In genomic region chr15:92918881-92919280, GRCh38 we compare ENCODE assay signal across 7 cellular contexts. TPM values are rescaled to one million over a fixed set of nuclear protein-coding genes. Genes with fewer than 3 reads are reported as not detected.
DNase-seq lines count a peak whose midpoint lies in the region; ATAC-seq and TF ChIP-seq lines count a peak whose summit lies in the region.
"Not testable (repeated sequence)": the region's sequence is repeated elsewhere in the genome, so short reads cannot be mapped to it uniquely, and the experiment has no call there.

No MANE protein-coding gene starts in this region.

- not testable (repeated sequence) for H2AK9ac ChIP-seq in IMR-90 (replicated peaks; ENCODE audit: low read depth, low read length, poor library complexity)

- H3K9me3 Mint-ChIP-seq in activated CD8-positive, alpha-beta T cell treated with anti-CD3 and anti-CD28 coated beads for 36 hours; MCF 10A (ENCODE audit: unreplicated experiment): not testable (repeated sequence)

- H2BK120ac ChIP-seq in IMR-90 (ENCODE audit: low read depth, low read length), result not testable (repeated sequence)

- H3K27me3 ChIP-seq in IMR-90 (ENCODE audit: control insufficient read depth, insufficient read depth, low read length); gastroesophageal sphincter; lower lobe of right lung (ENCODE audit: low read depth); sigmoid colon; thyroid gland: not testable (repeated sequence)

- H3K27ac ChIP-seq in IMR-90 (ENCODE audit: insufficient read depth, low read length) (0 out of 2 replicates have a peak overlapping the region, but pooled peaks have one; percentile 22), gastroesophageal sphincter (peak overlapping the region; percentile 9 to 94 (median 75)), lower lobe of right lung (peak overlapping the region; percentile 81), sigmoid colon (peak overlapping the region; percentile 76 to 95 (median 92)), thyroid gland (peak overlapping the region; percentile 9 to 100 (median 98))

- TF ChIP-seq RAD21 in IMR-90 (IDR thresholded peaks at IDR 0.05; ENCODE audit: low read length), result not testable (repeated sequence)

- in situ Hi-C loops in IMR-90 (cut with MboI; ENCODE audit: low sequenced_read_pairs), result not testable (repeated sequence)

- not testable (repeated sequence) for H2BK5ac ChIP-seq in IMR-90 (ENCODE audit: low read depth, low read length, poor library complexity, severe bottlenecking)

- dilution Hi-C loops in IMR-90 (cut with HindIII; ENCODE audit: low sequenced_read_pairs, unreplicated experiment), result not testable (repeated sequence)

- intact Hi-C loops in IMR-90 (cut with micrococcal nuclease), result loop anchor here (1.0 to 10.0 kb wide), 4 partner anchors 14 to 184 kb away; no protein-coding TSS in a partner anchor
- intact Hi-C loops in activated CD8-positive, alpha-beta T cell treated with anti-CD3 and anti-CD28 coated beads for 36 hours (cut with micrococcal nuclease), result loop anchor here (5.0 kb wide), 1 partner anchor 37 kb away; no protein-coding TSS in a partner anchor
- intact Hi-C loops in MCF 10A (cut with micrococcal nuclease), result loop anchor here (1.0 to 5.0 kb wide), 5 partner anchors 15 to 397 kb away; no protein-coding TSS in a partner anchor
- intact Hi-C loops in lower lobe of right lung (cut with DNase I), result loop anchor here (10.0 kb wide), 1 partner anchor 114 kb away; no protein-coding TSS in a partner anchor
- intact Hi-C loops in sigmoid colon (cut with DNase I), result loop anchor here (1.0 to 5.0 kb wide), 2 partner anchors 37 to 110 kb away; no protein-coding TSS in a partner anchor
- intact Hi-C loops in thyroid gland (cut with DNase I), result not testable (repeated sequence)

- not testable (repeated sequence) for H4K91ac ChIP-seq in IMR-90 (ENCODE audit: insufficient read depth, low read depth, low read length)

- peaks cover 15% of the 10 kb centered on the region for H3K9me1 ChIP-seq in IMR-90 (ENCODE audit: insufficient read depth, low read length)

- H3K18ac ChIP-seq in IMR-90 (ENCODE audit: low read depth, low read length), result not testable (repeated sequence)

- peak overlapping the region; percentile 36 for H3K27ac Mint-ChIP-seq in activated CD8-positive, alpha-beta T cell treated with anti-CD3 and anti-CD28 coated beads for 36 hours
- peak overlapping the region; percentile 93 for H3K27ac Mint-ChIP-seq in MCF 10A (ENCODE audit: low read depth, unreplicated experiment)

- TF ChIP-seq CTCF in IMR-90 (conservative IDR thresholded peaks at IDR 0.05; ENCODE audit: low read depth, low read length); activated CD8-positive, alpha-beta T cell treated with anti-CD3 and anti-CD28 coated beads for 36 hours (IDR thresholded peaks at IDR 0.05); MCF 10A (IDR thresholded peaks at IDR 0.05; ENCODE audit: unreplicated experiment); gastroesophageal sphincter (IDR thresholded peaks at IDR 0.05); lower lobe of right lung (IDR thresholded peaks at IDR 0.05); sigmoid colon (IDR thresholded peaks at IDR 0.05); thyroid gland (IDR thresholded peaks at IDR 0.05): not testable (repeated sequence)

- not testable (repeated sequence) for TF ChIP-seq POLR2A in IMR-90 (IDR thresholded peaks at IDR 0.05; ENCODE audit: low read depth, low read length); gastroesophageal sphincter (IDR thresholded peaks at IDR 0.05); sigmoid colon (IDR thresholded peaks at IDR 0.05); thyroid gland (IDR thresholded peaks at IDR 0.05)

- H4K8ac ChIP-seq in IMR-90 (ENCODE audit: low read depth in 2 of 2, low read length in 2 of 2), result not testable (repeated sequence)

- H2BK15ac ChIP-seq in IMR-90 (ENCODE audit: low read depth, low read length), result not testable (repeated sequence)

- H3K4me1 ChIP-seq in IMR-90 (ENCODE audit: control insufficient read depth, insufficient read depth, low read length) (peaks cover 24% of the 10 kb centered on the region), gastroesophageal sphincter (peaks cover 30 to 97% (median 55%) of the 10 kb centered on the region in 3 donors), lower lobe of right lung (peaks cover 96% of the 10 kb centered on the region), sigmoid colon (peaks cover 0 to 93% (median 87%) of the 10 kb centered on the region in 4 donors), thyroid gland (peaks cover 78 to 94% of the 10 kb centered on the region in 2 donors)

- not testable (repeated sequence) for H3K4me2 ChIP-seq in IMR-90 (ENCODE audit: low read depth, low read length)

- POLR2A ChIA-PET in IMR-90 (lab: Charles Lee; ENCODE audit: unreplicated experiment) (interaction anchor here (0.6 kb wide), 1 partner anchor 118 kb away, joined by 7 read pairs; no protein-coding TSS in a partner anchor), MCF 10A (lab: Yijun Ruan, JAX) (interaction anchor here (0.7 to 13.0 kb wide), 11 partner anchors 14 to 122 kb away, joined by 3 to 381 read pairs (median 14); partner anchors contain the start of gene CHD2)
- POLR2A ChIA-PET in activated CD8-positive, alpha-beta T cell treated with anti-CD3 and anti-CD28 coated beads for 36 hours (lab: Charles Lee), result interaction anchor here (7.8 kb wide), 1 partner anchor 14 kb away, joined by 122 read pairs; the partner anchor contains the start of gene CHD2

- not testable (repeated sequence) for H3K4ac ChIP-seq in IMR-90 (ENCODE audit: low read depth, low read length)

- not testable (repeated sequence) for H3K4me3 ChIP-seq in IMR-90 (ENCODE audit: insufficient read depth, low read depth, low read length); lower lobe of right lung; sigmoid colon; thyroid gland (replicated peaks in 1 of 3)
- peak overlapping the region in 1 of 2 donors; percentile 5 for H3K4me3 ChIP-seq in gastroesophageal sphincter

- not testable (repeated sequence) for H3K9me3 ChIP-seq in IMR-90 (ENCODE audit: control insufficient read depth, insufficient read depth, low read length); gastroesophageal sphincter; lower lobe of right lung; sigmoid colon; thyroid gland

- ATAC-seq in IMR-90 (ENCODE audit: low read depth); activated CD8-positive, alpha-beta T cell treated with anti-CD3 and anti-CD28 coated beads for 36 hours; gastroesophageal sphincter: not testable (repeated sequence)
- peak in 1 of 2 donors; percentile 6 for ATAC-seq in lower lobe of right lung

- H4K20me1 ChIP-seq in IMR-90 (ENCODE audit: insufficient read depth, low read length), result peaks cover 27% of the 10 kb centered on the region

- peaks cover 67% of the 10 kb centered on the region for H3K36me3 Mint-ChIP-seq in activated CD8-positive, alpha-beta T cell treated with anti-CD3 and anti-CD28 coated beads for 36 hours (ENCODE audit: low read depth)
- peaks cover 72% of the 10 kb centered on the region for H3K36me3 Mint-ChIP-seq in MCF 10A (ENCODE audit: insufficient read depth, unreplicated experiment)

- not testable (repeated sequence) for H3K23ac ChIP-seq in IMR-90 (ENCODE audit: low read depth, low read length)

- H3K79me1 ChIP-seq in IMR-90 (ENCODE audit: low read depth in 1 of 2, low read length in 2 of 2), result peaks cover 9 to 52% of the 10 kb centered on the region in 2 experiments; a peak in 3 of 4 replicates

- 93% methylated on average over 2 of the region's 9 CpGs; no CpG with 5 or more reads in 1 of the 2 experiments for WGBS in IMR-90 (ENCODE audit: extremely low coverage in 2 of 2, insufficient read length in 1 of 2), 2 experiments
- 56 to 79% methylated on average over 6 to 8 of the region's 9 CpGs for WGBS in gastroesophageal sphincter (ENCODE audit: low coverage in 1 of 2), 2 donors
- WGBS in sigmoid colon, 2 donors, result 64 to 81% methylated on average over 9 of the region's 9 CpGs
- WGBS in thyroid gland, 2 donors, result 76% methylated on average over 9 of the region's 9 CpGs

- DNase-seq in IMR-90; activated CD8-positive, alpha-beta T cell treated with anti-CD3 and anti-CD28 coated beads for 36 hours; MCF 10A (ENCODE audit: unreplicated experiment); lower lobe of right lung; sigmoid colon; thyroid gland: not testable (repeated sequence)

- H2AFZ ChIP-seq in IMR-90 (replicated peaks; ENCODE audit: low read length, poor library complexity), result not testable (repeated sequence)

- H3K27me3 Mint-ChIP-seq in activated CD8-positive, alpha-beta T cell treated with anti-CD3 and anti-CD28 coated beads for 36 hours; MCF 10A (ENCODE audit: insufficient read depth, unreplicated experiment): not testable (repeated sequence)

- H3K56ac ChIP-seq in IMR-90 (ENCODE audit: extremely low read depth, insufficient read depth, low read length), result not testable (repeated sequence)

- TF ChIP-seq EP300 in gastroesophageal sphincter (IDR thresholded peaks at IDR 0.05); sigmoid colon (IDR thresholded peaks at IDR 0.05): not testable (repeated sequence)

- not testable (repeated sequence) for H3K14ac ChIP-seq in IMR-90 (replicated peaks; ENCODE audit: low read depth, low read length)

- CTCF ChIA-PET in IMR-90 (lab: Yijun Ruan, JAX) (interaction anchor here (0.6 to 2.8 kb wide), 4 partner anchors 11 to 115 kb away, joined by 4 to 14 read pairs (median 6); no protein-coding TSS in a partner anchor), MCF 10A (lab: Yijun Ruan, JAX) (interaction anchor here (0.6 to 4.8 kb wide), 9 partner anchors 10 to 1226 kb away, joined by 3 to 53 read pairs (median 4); no protein-coding TSS in a partner anchor)
- CTCF ChIA-PET in activated CD8-positive, alpha-beta T cell treated with anti-CD3 and anti-CD28 coated beads for 36 hours (lab: Charles Lee), result interaction anchor here (1.5 to 4.7 kb wide), 13 partner anchors 11 to 122 kb away, joined by 3 to 42 read pairs (median 11); partner anchors contain the start of gene CHD2

- not testable (repeated sequence) for H2AK5ac ChIP-seq in IMR-90 (ENCODE audit: low read depth, low read length)

- H3K36me3 ChIP-seq in IMR-90 (ENCODE audit: control insufficient read depth, insufficient read depth, low read length) (peaks cover 20% of the 10 kb centered on the region), lower lobe of right lung (peaks cover 11% of the 10 kb centered on the region)
- H3K36me3 ChIP-seq in gastroesophageal sphincter, sigmoid colon, thyroid gland: not testable (repeated sequence)

- not testable (repeated sequence) for H3K9ac ChIP-seq in IMR-90 (ENCODE audit: low read depth, low read length)

- H3K4me3 Mint-ChIP-seq in activated CD8-positive, alpha-beta T cell treated with anti-CD3 and anti-CD28 coated beads for 36 hours; MCF 10A (ENCODE audit: unreplicated experiment): not testable (repeated sequence)

- BruUV-seq in IMR-90 (replicated peaks; lab: Mats Ljungman, UMichigan); MCF 10A (replicated peaks; lab: Mats Ljungman, UMichigan): not testable (repeated sequence)

- H2BK20ac ChIP-seq in IMR-90 (ENCODE audit: low read depth, low read length), result not testable (repeated sequence)

- H4K5ac ChIP-seq in IMR-90 (ENCODE audit: low read depth, low read length), result not testable (repeated sequence)

- H3K4me1 Mint-ChIP-seq in activated CD8-positive, alpha-beta T cell treated with anti-CD3 and anti-CD28 coated beads for 36 hours (ENCODE audit: low read depth), result peaks cover 77% of the 10 kb centered on the region
- H3K4me1 Mint-ChIP-seq in MCF 10A (ENCODE audit: insufficient read depth, unreplicated experiment), result peaks cover 49% of the 10 kb centered on the region

RNA-seq across cellular contexts. Expression of gene CHD2, which starts 18.8 kb away (rescaled TPM):
- total RNA-seq in IMR-90 (2012; rRNA removed) (64.7 and 71.4 TPM in 2 replicates), MCF 10A (2022) (129 and 148 TPM in 2 replicates), gastroesophageal sphincter (100 to 1,000 TPM in 2 of 4 donors, 10 to 100 TPM in 2; 41.9 to 144 (median 81.8) TPM), lower lobe of right lung (158 TPM), sigmoid colon (100 to 1,000 TPM in 1 of 4 donors, 10 to 100 TPM in 3; 75.9 to 108 (median 90.0) TPM), thyroid gland (100 to 1,000 TPM; 149 to 299 (median 213) TPM)
- polyA plus RNA-seq in IMR-90 (2012; rRNA removed) (37.8 and 44.9 TPM in 2 replicates), sigmoid colon (10 to 100 TPM; 16.0 to 48.4 (median 16.8) TPM)
- polyA plus RNA-seq in IMR-90 (2012; cell fraction: cytosol; rRNA removed), result 9.0 and 12.0 TPM in 2 replicates
- polyA plus RNA-seq in IMR-90 (2012; cell fraction: nucleus; rRNA removed; ENCODE audit: low replicate concordance), result 54.1 and 206 TPM in 2 replicates
- total RNA-seq in activated CD8-positive, alpha-beta T cell treated with anti-CD3 and anti-CD28 coated beads for 36 hours, result 100 to 1,000 TPM; 124 to 138 TPM

Comparison
In these comparisons a context has a peak if more than half of its experiments do, and no peak if none do; other contexts are left out.
1. H3K27ac ChIP-seq: peak in every context shown above with its lines; median percentile 98 in thyroid gland; 92 in sigmoid colon; 81 in lower lobe of right lung; 75 in gastroesophageal sphincter; 22 in IMR-90.